4 cellular contexts compared by ENCODE assay signal in the genomic region with DNA sequence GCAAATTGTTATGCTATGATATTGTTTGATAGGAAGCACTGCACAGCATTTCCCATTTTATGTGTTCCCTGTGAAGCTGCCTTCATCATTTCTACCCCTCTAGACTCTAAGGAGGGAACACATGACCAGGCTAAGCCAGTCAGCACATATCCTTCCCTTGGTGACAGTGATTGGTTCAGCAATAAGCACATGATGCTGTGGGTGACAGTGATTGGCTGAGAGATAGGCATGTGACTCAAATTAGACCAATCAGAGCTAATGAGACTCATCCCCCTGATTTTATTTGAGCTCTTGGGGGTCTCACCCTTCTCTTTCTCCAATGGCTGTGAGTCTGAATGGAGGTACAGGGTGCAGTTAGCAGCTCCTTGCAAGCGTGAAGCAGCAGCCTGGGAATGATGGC.
TF ChIP-seq lines count a peak whose summit lies in the region.

No MANE protein-coding gene starts in this region.

TF ChIP-seq in SK-N-SH, 30 proteins besides CTCF, POLR2A, EP300 and RAD21:
- TF ChIP-seq ZBTB33 (IDR thresholded peaks at IDR 0.05; ENCODE audit: borderline replicate concordance, low read depth) (no peak), YY1 (IDR thresholded peaks at IDR 0.05; ENCODE audit: low read depth) (no peak)
- TF ChIP-seq, protein P1, sequence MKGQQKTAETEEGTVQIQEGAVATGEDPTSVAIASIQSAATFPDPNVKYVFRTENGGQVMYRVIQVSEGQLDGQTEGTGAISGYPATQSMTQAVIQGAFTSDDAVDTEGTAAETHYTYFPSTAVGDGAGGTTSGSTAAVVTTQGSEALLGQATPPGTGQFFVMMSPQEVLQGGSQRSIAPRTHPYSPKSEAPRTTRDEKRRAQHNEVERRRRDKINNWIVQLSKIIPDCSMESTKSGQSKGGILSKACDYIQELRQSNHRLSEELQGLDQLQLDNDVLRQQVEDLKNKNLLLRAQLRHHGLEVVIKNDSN (IDR thresholded peaks at IDR 0.05; ENCODE audit: borderline replicate concordance, low read depth) = peak; percentile 36; the same call in 1 of the 2 replicates

TF ChIP-seq in SK-N-SH treated with all-trans-retinoic acid at 6 μM for 48 hours, 23 proteins besides CTCF, POLR2A, EP300 and RAD21 (continues in another document):
- TF ChIP-seq, protein P2, sequence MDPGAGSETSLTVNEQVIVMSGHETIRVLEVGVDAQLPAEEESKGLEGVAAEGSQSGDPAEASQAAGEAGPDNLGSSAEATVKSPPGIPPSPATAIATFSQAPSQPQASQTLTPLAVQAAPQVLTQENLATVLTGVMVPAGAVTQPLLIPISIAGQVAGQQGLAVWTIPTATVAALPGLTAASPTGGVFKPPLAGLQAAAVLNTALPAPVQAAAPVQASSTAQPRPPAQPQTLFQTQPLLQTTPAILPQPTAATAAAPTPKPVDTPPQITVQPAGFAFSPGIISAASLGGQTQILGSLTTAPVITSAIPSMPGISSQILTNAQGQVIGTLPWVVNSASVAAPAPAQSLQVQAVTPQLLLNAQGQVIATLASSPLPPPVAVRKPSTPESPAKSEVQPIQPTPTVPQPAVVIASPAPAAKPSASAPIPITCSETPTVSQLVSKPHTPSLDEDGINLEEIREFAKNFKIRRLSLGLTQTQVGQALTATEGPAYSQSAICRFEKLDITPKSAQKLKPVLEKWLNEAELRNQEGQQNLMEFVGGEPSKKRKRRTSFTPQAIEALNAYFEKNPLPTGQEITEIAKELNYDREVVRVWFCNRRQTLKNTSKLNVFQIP (CRISPR knock-in tag; IDR thresholded peaks at IDR 0.05; ENCODE audit: borderline replicate concordance, low read depth) = no peak
- TF ChIP-seq OSR1 (CRISPR knock-in tag; IDR thresholded peaks at IDR 0.05) = no peak
- no peak for TF ChIP-seq ZFP3 (CRISPR knock-in tag; IDR thresholded peaks at IDR 0.05)
- no peak for TF ChIP-seq PATZ1 (CRISPR knock-in tag; IDR thresholded peaks at IDR 0.05; ENCODE audit: borderline replicate concordance)
- TF ChIP-seq, protein P3, sequence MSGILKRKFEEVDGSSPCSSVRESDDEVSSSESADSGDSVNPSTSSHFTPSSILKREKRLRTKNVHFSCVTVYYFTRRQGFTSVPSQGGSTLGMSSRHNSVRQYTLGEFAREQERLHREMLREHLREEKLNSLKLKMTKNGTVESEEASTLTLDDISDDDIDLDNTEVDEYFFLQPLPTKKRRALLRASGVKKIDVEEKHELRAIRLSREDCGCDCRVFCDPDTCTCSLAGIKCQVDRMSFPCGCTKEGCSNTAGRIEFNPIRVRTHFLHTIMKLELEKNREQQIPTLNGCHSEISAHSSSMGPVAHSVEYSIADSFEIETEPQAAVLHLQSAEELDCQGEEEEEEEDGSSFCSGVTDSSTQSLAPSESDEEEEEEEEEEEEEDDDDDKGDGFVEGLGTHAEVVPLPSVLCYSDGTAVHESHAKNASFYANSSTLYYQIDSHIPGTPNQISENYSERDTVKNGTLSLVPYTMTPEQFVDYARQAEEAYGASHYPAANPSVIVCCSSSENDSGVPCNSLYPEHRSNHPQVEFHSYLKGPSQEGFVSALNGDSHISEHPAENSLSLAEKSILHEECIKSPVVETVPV (CRISPR knock-in tag; IDR thresholded peaks at IDR 0.05) = no peak
- TF ChIP-seq CSDC2 (CRISPR knock-in tag; IDR thresholded peaks at IDR 0.05) = no peak
- TF ChIP-seq, protein P4, sequence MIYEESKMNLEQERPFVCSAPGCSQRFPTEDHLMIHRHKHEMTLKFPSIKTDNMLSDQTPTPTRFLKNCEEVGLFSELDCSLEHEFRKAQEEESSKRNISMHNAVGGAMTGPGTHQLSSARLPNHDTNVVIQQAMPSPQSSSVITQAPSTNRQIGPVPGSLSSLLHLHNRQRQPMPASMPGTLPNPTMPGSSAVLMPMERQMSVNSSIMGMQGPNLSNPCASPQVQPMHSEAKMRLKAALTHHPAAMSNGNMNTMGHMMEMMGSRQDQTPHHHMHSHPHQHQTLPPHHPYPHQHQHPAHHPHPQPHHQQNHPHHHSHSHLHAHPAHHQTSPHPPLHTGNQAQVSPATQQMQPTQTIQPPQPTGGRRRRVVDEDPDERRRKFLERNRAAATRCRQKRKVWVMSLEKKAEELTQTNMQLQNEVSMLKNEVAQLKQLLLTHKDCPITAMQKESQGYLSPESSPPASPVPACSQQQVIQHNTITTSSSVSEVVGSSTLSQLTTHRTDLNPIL (CRISPR knock-in tag; IDR thresholded peaks at IDR 0.05; ENCODE audit: low read depth) = no peak
- TF ChIP-seq GLIS3 (CRISPR knock-in tag; IDR thresholded peaks at IDR 0.05) = no peak
- TF ChIP-seq ZNF8 (CRISPR knock-in tag; IDR thresholded peaks at IDR 0.05) = no peak

TF ChIP-seq in WTC11, 78 proteins besides CTCF, POLR2A, EP300 and RAD21:
- TF ChIP-seq, protein P5, sequence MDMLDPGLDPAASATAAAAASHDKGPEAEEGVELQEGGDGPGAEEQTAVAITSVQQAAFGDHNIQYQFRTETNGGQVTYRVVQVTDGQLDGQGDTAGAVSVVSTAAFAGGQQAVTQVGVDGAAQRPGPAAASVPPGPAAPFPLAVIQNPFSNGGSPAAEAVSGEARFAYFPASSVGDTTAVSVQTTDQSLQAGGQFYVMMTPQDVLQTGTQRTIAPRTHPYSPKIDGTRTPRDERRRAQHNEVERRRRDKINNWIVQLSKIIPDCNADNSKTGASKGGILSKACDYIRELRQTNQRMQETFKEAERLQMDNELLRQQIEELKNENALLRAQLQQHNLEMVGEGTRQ (CRISPR knock-in tag; IDR thresholded peaks at IDR 0.05) = peak; percentile 22; the same call in 1 of the 2 replicates
- no peak for TF ChIP-seq IRF2 (CRISPR knock-in tag; IDR thresholded peaks at IDR 0.05; ENCODE audit: borderline replicate concordance, low read depth)

TF ChIP-seq in H1, 55 proteins besides CTCF, POLR2A, EP300 and RAD21:
- no peak for TF ChIP-seq ZNF274 (IDR thresholded peaks at IDR 0.05; ENCODE audit: borderline replicate concordance, extremely low read depth, low read length)
- TF ChIP-seq BACH1 (IDR thresholded peaks at IDR 0.05; ENCODE audit: low read length) = no peak
- no peak for TF ChIP-seq SRF (IDR thresholded peaks at IDR 0.05; ENCODE audit: low read depth, low read length)
- TF ChIP-seq KDM5A (IDR thresholded peaks at IDR 0.05; ENCODE audit: low read length) = no peak
- TF ChIP-seq CHD1 (IDR thresholded peaks at IDR 0.05; ENCODE audit: low read depth, low read length) = no peak
- no peak for TF ChIP-seq RXRA (IDR thresholded peaks at IDR 0.05; ENCODE audit: insufficient read depth, low read depth, low read length)
- TF ChIP-seq, protein P5 (IDR thresholded peaks at IDR 0.05; ENCODE audit: low read length) = peak; percentile 56; the same call in 1 of the 2 replicates
